ENCODE assay signal across 1 cellular context in the genomic region with DNA sequence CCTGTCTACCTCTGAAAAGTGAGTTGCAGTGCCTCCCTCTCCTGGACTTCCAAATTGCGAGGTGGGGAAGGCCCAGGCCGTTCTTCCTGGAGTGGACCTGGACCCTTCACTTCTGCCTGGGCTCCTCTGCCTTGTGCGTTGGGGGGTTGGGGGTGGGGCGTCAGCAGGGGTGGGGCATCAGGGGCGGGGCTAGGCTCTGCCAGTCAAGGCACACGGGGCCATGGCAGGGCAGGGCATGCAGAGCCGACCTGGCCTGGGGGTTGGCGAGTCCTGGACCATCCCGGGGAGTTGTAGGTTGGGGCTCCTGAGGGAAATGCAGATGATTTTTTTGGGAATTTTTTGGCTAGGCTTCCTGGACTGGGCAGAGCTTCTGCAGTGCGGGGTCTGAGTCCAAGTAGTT.
TF ChIP-seq lines count a peak whose summit lies in the region.

No MANE protein-coding gene starts in this region.

TF ChIP-seq in K562, 482 proteins besides CTCF, POLR2A, EP300 and RAD21 (continued from another document):
- TF ChIP-seq, protein P1, sequence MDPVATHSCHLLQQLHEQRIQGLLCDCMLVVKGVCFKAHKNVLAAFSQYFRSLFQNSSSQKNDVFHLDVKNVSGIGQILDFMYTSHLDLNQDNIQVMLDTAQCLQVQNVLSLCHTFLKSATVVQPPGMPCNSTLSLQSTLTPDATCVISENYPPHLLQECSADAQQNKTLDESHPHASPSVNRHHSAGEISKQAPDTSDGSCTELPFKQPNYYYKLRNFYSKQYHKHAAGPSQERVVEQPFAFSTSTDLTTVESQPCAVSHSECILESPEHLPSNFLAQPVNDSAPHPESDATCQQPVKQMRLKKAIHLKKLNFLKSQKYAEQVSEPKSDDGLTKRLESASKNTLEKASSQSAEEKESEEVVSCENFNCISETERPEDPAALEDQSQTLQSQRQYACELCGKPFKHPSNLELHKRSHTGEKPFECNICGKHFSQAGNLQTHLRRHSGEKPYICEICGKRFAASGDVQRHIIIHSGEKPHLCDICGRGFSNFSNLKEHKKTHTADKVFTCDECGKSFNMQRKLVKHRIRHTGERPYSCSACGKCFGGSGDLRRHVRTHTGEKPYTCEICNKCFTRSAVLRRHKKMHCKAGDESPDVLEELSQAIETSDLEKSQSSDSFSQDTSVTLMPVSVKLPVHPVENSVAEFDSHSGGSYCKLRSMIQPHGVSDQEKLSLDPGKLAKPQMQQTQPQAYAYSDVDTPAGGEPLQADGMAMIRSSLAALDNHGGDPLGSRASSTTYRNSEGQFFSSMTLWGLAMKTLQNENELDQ (CRISPR knock-in tag; IDR thresholded peaks at IDR 0.05; ENCODE audit: borderline replicate concordance), result no peak
TF ChIP-seq in K562: peak in this region for 0.
